ENCODE assay signal across 8 cellular contexts in genomic region chr3:64619216-64619615, GRCh38.
"Had no signal": no experiment of that assay in that cellular context is flagged by ENCODE, and none has a peak within 500 bp of the region (broad histone marks: within the 10 kb centered on the region; RNA-seq: fewer than 3 reads in every experiment).

No MANE protein-coding gene starts in this region.

- H3K27ac ChIP-seq: GM23248, HL-60 had no signal

- DNase-seq: GM23248, GOT3, H7, HFFc6 had no signal

- H3K36me3 ChIP-seq: HAP-1 had no signal

- ATAC-seq: HCT116, HepG2 had no signal

- H3K9me3 ChIP-seq: HAP-1 had no signal

- H3K4me3 ChIP-seq: GM23248, HAP-1 had no signal

- H3K4me1 ChIP-seq: HAP-1 had no signal
